20 cellular contexts compared by ENCODE assay signal in the genomic region with DNA sequence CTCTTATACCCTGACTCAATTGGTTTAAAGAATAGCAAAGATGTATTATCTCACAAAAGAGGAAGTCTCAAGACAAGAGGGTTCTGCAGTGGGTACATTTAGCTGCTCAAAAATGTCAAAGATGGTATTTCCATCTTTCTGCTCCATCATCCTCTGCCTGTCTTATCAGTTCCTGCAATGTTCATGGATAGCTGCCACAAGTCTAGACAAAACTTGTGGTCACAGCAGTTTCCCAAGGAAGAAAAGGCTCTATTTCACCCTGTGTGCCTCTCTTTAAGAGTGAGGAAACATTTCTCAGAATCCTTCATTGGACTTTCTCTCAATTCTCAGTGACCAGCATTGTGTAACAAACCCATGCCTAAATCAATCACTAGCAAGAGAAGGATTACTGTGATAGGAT.
DNase-seq lines count a peak whose midpoint lies in the region; ATAC-seq and TF ChIP-seq lines count a peak whose summit lies in the region.
"Had no signal": no experiment of that assay in that cellular context is flagged by ENCODE, and none has a peak within 500 bp of the region (broad histone marks: within the 10 kb centered on the region; RNA-seq: fewer than 3 reads in every experiment).

No MANE protein-coding gene starts in this region.

- no peaks in the 10 kb centered on the region for H3K9me3 ChIP-seq in PC-9 (ENCODE audit: insufficient read depth, low read depth)
- H3K9me3 ChIP-seq: left ventricle myocardium inferior had no signal

- CTCF ChIA-PET in PC-9 (lab: Charles Lee), result no interaction called here

- BruUV-seq in PC-9 (replicated peaks; lab: Mats Ljungman, UMichigan), result no TSS peak

- no peaks in the 10 kb centered on the region for H3K27me3 ChIP-seq in PC-9 (ENCODE audit: insufficient read depth, low read depth)
- H3K27me3 ChIP-seq: foreskin keratinocyte had no signal

- DNase-seq in NCI-H524 treated with DMSO at 0.1 percent for 48 hours (lab: John Stamatoyannopoulos, UW), result peak; percentile 7
- DNase-seq in NCI-H524 (lab: John Stamatoyannopoulos, UW), result no peak
- DNase-seq in PC-9, result peak in 1 of 2 experiments; percentile 43
- peak; percentile 74 for DNase-seq in fibroblast of the aortic adventitia (ENCODE audit: low read depth)
- DNase-seq in stromal cell of bone marrow (ENCODE audit: low read depth), result peak; percentile 41
- DNase-seq: activated CD4-positive, alpha-beta T cell treated with anti-CD3 and anti-CD28 coated beads, Interleukin-2, amount 50 U/mL, for 48 hours; activated gamma-delta T cell; caudate nucleus; immature natural killer cell; left ventricle myocardium inferior; NCI-H1417; NCI-H526 treated with DMSO at 0.1 percent for 48 hours; SIG-M5; stimulated activated CD8-positive, alpha-beta memory T cell treated with anti-CD3 and anti-CD28 coated beads, Interleukin-4, amount 100 ng/mL, for 48 hours had no signal

- ATAC-seq in GM21737 (IDR thresholded peaks at IDR 0.05; ENCODE audit: unreplicated experiment), result no peak
- no peak for ATAC-seq in GM19455 (IDR thresholded peaks at IDR 0.05; ENCODE audit: unreplicated experiment)
- ATAC-seq in GM18909 (IDR thresholded peaks at IDR 0.05; ENCODE audit: poor library complexity, unreplicated experiment), result no peak
- ATAC-seq: foreskin keratinocyte, HCT116 had no signal

- H3F3A ChIP-seq in PC-9 (ENCODE audit: insufficient read depth, low read depth), result peaks cover 23% of the 10 kb centered on the region

- peak overlapping the region; percentile 45; the same call in 1 of the 2 replicates for H2AFZ ChIP-seq in PC-9

- intact Hi-C loops in PC-9 (cut with micrococcal nuclease; ENCODE audit: unreplicated experiment), result no loop called here

- H3K27ac ChIP-seq in PC-9, result peak overlapping the region; percentile 84
- H3K27ac ChIP-seq: C4-2B, foreskin keratinocyte, left ventricle myocardium inferior had no signal

- H3K36me3 ChIP-seq in PC-9 (ENCODE audit: low read depth), result no peaks in the 10 kb centered on the region
- H3K36me3 ChIP-seq: left ventricle myocardium inferior had no signal

- peaks cover 25% of the 10 kb centered on the region for H3K4me1 ChIP-seq in PC-9 (replicated peaks; ENCODE audit: insufficient read depth)
- H3K4me1 ChIP-seq: foreskin keratinocyte, left ventricle myocardium inferior had no signal

- H3K4me2 ChIP-seq in PC-9, result peak overlapping the region; percentile 64

- H3K79me2 ChIP-seq in PC-9 (ENCODE audit: low read depth), result no peaks in the 10 kb centered on the region

- POLR2A ChIA-PET in PC-9 (lab: Charles Lee; ENCODE audit: unreplicated experiment), result interaction anchor here (0.5 kb wide), 1 partner anchor 14 kb away, joined by 7 read pairs; no protein-coding TSS in a partner anchor

- no peaks in the 10 kb centered on the region for H3K9me2 ChIP-seq in PC-9 (ENCODE audit: insufficient read depth)

- TF ChIP-seq CTCF in PC-9 (conservative IDR thresholded peaks at IDR 0.05) (no peak), fibroblast of the aortic adventitia (IDR thresholded peaks at IDR 0.05; ENCODE audit: insufficient read depth, low read length) (no peak)

- no peaks in the 10 kb centered on the region for H4K20me1 ChIP-seq in PC-9 (ENCODE audit: insufficient read depth)

- H3K4me3 ChIP-seq in PC-9, result no peak overlapping the region
- H3K4me3 ChIP-seq in fibroblast of the aortic adventitia (ENCODE audit: low read depth, low read length), result no peak overlapping the region
- H3K4me3 ChIP-seq: left ventricle myocardium inferior had no signal

Comparison
In these comparisons a context has a peak if more than half of its experiments do, and no peak if none do; other contexts are left out.
1. DNase-seq: peak in NCI-H524 treated with DMSO at 0.1 percent for 48 hours (single experiment), fibroblast of the aortic adventitia (single experiment) and stromal cell of bone marrow (single experiment); none in NCI-H524 (0 of 2).